8 cellular contexts compared by ENCODE assay signal in genomic region chr7:70693690-70694356, GRCh38.
DNase-seq lines count a peak whose midpoint lies in the region; ATAC-seq and TF ChIP-seq lines count a peak whose summit lies in the region.

No MANE protein-coding gene starts in this region.

- peak; percentile 77 for TF ChIP-seq POLR2A in right lobe of liver (IDR thresholded peaks at IDR 0.05)

- H3K36me3 ChIP-seq in GM06990 (ENCODE audit: control insufficient read depth, insufficient read depth, low read length) (no peaks in the 10 kb centered on the region), HAP-1 (replicated peaks) (no peaks in the 10 kb centered on the region), right lobe of liver (no peaks in the 10 kb centered on the region)

- ATAC-seq in right lobe of liver = peak; percentile 77 to 91 (median 82)

- H3K4me3 ChIP-seq in GM06990 (replicated peaks; ENCODE audit: low read depth, low read length) (peak overlapping the region; percentile 85), HAP-1 (peak overlapping the region; percentile 53), right lobe of liver (peak overlapping the region; percentile 74 to 79 (median 74))

- intact Hi-C loops in right lobe of liver (cut with DNase I) = loop anchor here in 1 of 2 donors (10.0 kb wide), 1 partner anchor 99 kb away; no protein-coding TSS in a partner anchor

- H3K27me3 ChIP-seq in GM06990 (replicated peaks; ENCODE audit: control insufficient read depth, insufficient read depth, low read length) = no peaks in the 10 kb centered on the region
- peaks cover 38% of the 10 kb centered on the region for H3K27me3 ChIP-seq in HAP-1 (ENCODE audit: low read depth)
- no peaks in the 10 kb centered on the region for H3K27me3 ChIP-seq in right lobe of liver

- H3K9me3 ChIP-seq in HAP-1 (no peaks in the 10 kb centered on the region), right lobe of liver (no peaks in the 10 kb centered on the region)

- DNase-seq in GM06990 (ENCODE audit: extremely low read depth, insufficient read length) (peak; percentile 84), HAP-1 (ENCODE audit: low spot score in 2 of 2) (peak; percentile 46 to 78), NCI-H1694 treated with DMSO at 0.1 percent for 48 hours (lab: John Stamatoyannopoulos, UW) (peak; percentile 61), dedifferentiated amniotic fluid mesenchymal stem cell (ENCODE audit: extremely low spot score) (peak; percentile 24), right lobe of liver (peak; percentile 87 to 90 (median 89)), SIG-M5 treated with dmso at 0.1 percent for 504 hours (lab: John Stamatoyannopoulos, UW; ENCODE audit: unreplicated experiment) (no peak)
- DNase-seq in activated CD4-positive, alpha-beta T cell treated with anti-CD3 and anti-CD28 coated beads for 1 hour = peak; percentile 36
- peak; percentile 39 to 44 for DNase-seq in stimulated activated CD8-positive, alpha-beta memory T cell treated with anti-CD3 and anti-CD28 coated beads, Interleukin-2, amount 100 ng/mL, for 1 hour (ENCODE audit: low read depth in 2 of 2)

- H3K4me1 ChIP-seq in HAP-1 = peaks cover 17% of the 10 kb centered on the region
- H3K4me1 ChIP-seq in right lobe of liver = peaks cover 0 to 22% (median 0%) of the 10 kb centered on the region in 4 donors

- TF ChIP-seq CTCF in GM06990 (IDR thresholded peaks at IDR 0.05; ENCODE audit: insufficient read depth, low read length, poor library complexity, severe bottlenecking) (peak; percentile 13), right lobe of liver (IDR thresholded peaks at IDR 0.05) (peak in 1 of 4 donors; percentile 18)

- 0% methylated on average over 3 of the region's 91 CpGs for WGBS in right lobe of liver (ENCODE audit: insufficient coverage, low coverage, low lambda C conversion rate, missing lambda C conversion rate)

- in situ Hi-C loops in HAP-1 (cut with MboI; ENCODE audit: low sequenced_read_pairs) = no loop called here

- H3K27ac ChIP-seq in right lobe of liver = peak overlapping the region; percentile 19 to 82 (median 47)
